Comparison of ENCODE assay signal across 7 cellular contexts in genomic region chr21:22813201-22813600, GRCh38.
"Had no signal": no experiment of that assay in that cellular context is flagged by ENCODE, and none has a peak within 500 bp of the region (broad histone marks: within the 10 kb centered on the region; RNA-seq: fewer than 3 reads in every experiment).

No MANE protein-coding gene starts in this region.

- DNase-seq: GM23248, GOT3, H7, HFFc6, IMR-90 had no signal

- ATAC-seq: HCT116, K562 had no signal
